ENCODE assay signal across 16 cellular contexts in genomic region chr2:75268112-75268511, GRCh38.
A peak's percentile ranks its signal among the peaks of the same experiment; 100 is the strongest.
DNase-seq lines count a peak whose midpoint lies in the region; ATAC-seq and TF ChIP-seq lines count a peak whose summit lies in the region.
"Had no signal": no experiment of that assay in that cellular context is flagged by ENCODE, and none has a peak within 500 bp of the region (broad histone marks: within the 10 kb centered on the region; RNA-seq: fewer than 3 reads in every experiment).

No MANE protein-coding gene starts in this region.

- H3K36me3 ChIP-seq in SJSA1, result 0 out of 2 replicates have a peak, but pooled peaks cover 3% of the 10 kb centered on the region
- H3K36me3 ChIP-seq: HAP-1 had no signal

- peaks cover 16% of the 10 kb centered on the region for H3K4me1 ChIP-seq in SJSA1 (replicated peaks)
- H3K4me1 ChIP-seq: HAP-1 had no signal

- ATAC-seq in GM19463 (IDR thresholded peaks at IDR 0.05; ENCODE audit: unreplicated experiment), result no peak
- ATAC-seq: GM23338 had no signal

- TF ChIP-seq CTCF in LNCaP clone FGC (IDR thresholded peaks at IDR 0.05; ENCODE audit: control insufficient read depth, extremely low read depth, insufficient read depth) (no peak), GM20000 (IDR thresholded peaks at IDR 0.05; ENCODE audit: extremely low read depth, missing control alignments) (no peak)

- H3K4me3 ChIP-seq in LNCaP clone FGC (ENCODE audit: low read depth, low read length) (no peak overlapping the region), SJSA1 (no peak overlapping the region)
- H3K4me3 ChIP-seq: GM23338, HAP-1 had no signal

- H3K27ac ChIP-seq in SJSA1, result no peak overlapping the region

- H3K27me3 ChIP-seq in SJSA1 (replicated peaks), result no peaks in the 10 kb centered on the region

- DNase-seq in LNCaP clone FGC (ENCODE audit: low read depth) (peak; percentile 26), SJSA1 (ENCODE audit: low read depth in 1 of 2, low spot score in 2 of 2) (peak; percentile 53 to 74), myocyte (ENCODE audit: low read depth) (peak; percentile 16), GM20000 (ENCODE audit: low spot score) (no peak), NCI-H2171 treated with DMSO at 0.1 percent for 48 hours (lab: John Stamatoyannopoulos, UW) (no peak)
- DNase-seq: C1 segment of cervical spinal cord; Calu3; CD4-positive, alpha-beta memory T cell; COR-L47; DMS53; DMS79 treated with DMSO at 0.1 percent for 48 hours; GF-D8; HFFc6 had no signal

- H3K9me3 ChIP-seq in SJSA1 (replicated peaks), result no peaks in the 10 kb centered on the region
- H3K9me3 ChIP-seq: HAP-1 had no signal

Comparison
In these comparisons a context has a peak if more than half of its experiments do, and no peak if none do; other contexts are left out.
1. DNase-seq: peak in LNCaP clone FGC (single experiment), SJSA1 (2 of 2) and myocyte (single experiment); none in GM20000 (single experiment) and NCI-H2171 treated with DMSO at 0.1 percent for 48 hours (single experiment).